ENCODE assay signal across 29 cellular contexts in the genomic region with DNA sequence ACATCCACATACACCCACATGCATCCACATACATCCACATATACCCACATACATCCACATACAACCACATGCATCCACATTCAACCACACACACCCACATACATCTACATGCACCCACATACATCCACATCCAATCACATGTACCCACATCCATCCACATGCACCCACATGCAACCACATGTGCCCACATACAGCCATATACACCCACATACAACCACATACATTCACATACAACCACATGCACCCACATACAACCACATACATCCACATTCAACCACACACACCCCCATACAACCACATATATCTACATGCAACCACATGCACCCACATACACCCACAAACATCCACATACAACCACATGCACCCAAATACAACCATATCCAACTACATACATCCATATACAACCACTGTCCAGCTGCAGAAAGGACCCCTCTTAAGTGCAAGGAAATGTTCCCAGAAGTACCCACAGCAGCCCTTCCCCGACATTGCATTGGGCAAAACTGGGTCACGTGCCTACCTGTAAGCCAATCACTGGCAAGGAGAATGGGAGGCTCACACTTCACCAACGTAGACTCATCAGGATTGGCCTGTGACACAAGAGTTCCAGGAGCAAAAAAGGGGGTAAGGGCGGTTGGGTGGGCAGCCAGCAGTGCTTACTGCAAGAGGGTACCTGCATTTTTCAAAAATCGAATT. TPM values are rescaled to one million over a fixed set of nuclear protein-coding genes. Genes with fewer than 3 reads are reported as not detected.
"Had no signal": no experiment of that assay in that cellular context is flagged by ENCODE, and none has a peak within 500 bp of the region (broad histone marks: within the 10 kb centered on the region; RNA-seq: fewer than 3 reads in every experiment).

No MANE protein-coding gene starts in this region.

- H3K9me3 Mint-ChIP-seq: mesothelial cell of epicardium; natural killer cell treated with Interleukin-12 subunit alpha and Interleukin-12 subunit beta and Interleukin-15 and Interleukin-18, amount 100 ng/mL, for 72 hours; stimulated activated naive CD8-positive, alpha-beta T cell treated with anti-CD3 and anti-CD28 coated beads, Interleukin-15, Interleukin-2, amounts not matched to agents 100 ng/mL and 50 ng/mL, for 24 hours had no signal

- H3K36me3 ChIP-seq: gastroesophageal sphincter, heart left ventricle, prostate gland, right atrium auricular region, sigmoid colon, thoracic aorta, tibial nerve, upper lobe of right lung, vagina had no signal

- H3K27me3 ChIP-seq: hepatocyte, right atrium auricular region, tibial nerve, vagina had no signal

- ATAC-seq: gastroesophageal sphincter; heart left ventricle; left lobe of liver; mucosa of descending colon; stimulated activated naive B cell treated with anti-CD40 and anti-IgM and Interleukin-4, amounts not matched to agents 10 μg/mL and 1 μg/mL and 100 μg/mL, for 72 hours had no signal

- H2AFZ ChIP-seq: hepatocyte had no signal

- H3K4me3 Mint-ChIP-seq: mesothelial cell of epicardium; naive B cell; natural killer cell treated with Interleukin-12 subunit alpha and Interleukin-12 subunit beta and Interleukin-15 and Interleukin-18, amount 100 ng/mL, for 72 hours; neural crest cell; stimulated activated naive B cell treated with anti-CD40 and anti-IgM and Interleukin-4, amounts not matched to agents 10 μg/mL and 1 μg/mL and 100 μg/mL, for 72 hours; stimulated activated naive CD8-positive, alpha-beta T cell treated with anti-CD3 and anti-CD28 coated beads, Interleukin-15, Interleukin-2, amounts not matched to agents 100 ng/mL and 50 ng/mL, for 24 hours had no signal

- H3K79me2 ChIP-seq: hepatocyte had no signal

- H3K27ac Mint-ChIP-seq: mesothelial cell of epicardium; natural killer cell treated with Interleukin-12 subunit alpha and Interleukin-12 subunit beta and Interleukin-15 and Interleukin-18, amount 100 ng/mL, for 72 hours; stimulated activated naive B cell treated with anti-CD40 and anti-IgM and Interleukin-4, amounts not matched to agents 10 μg/mL and 1 μg/mL and 100 μg/mL, for 72 hours; stimulated activated naive CD8-positive, alpha-beta T cell treated with anti-CD3 and anti-CD28 coated beads, Interleukin-15, Interleukin-2, amounts not matched to agents 100 ng/mL and 50 ng/mL, for 24 hours had no signal

- H3K27ac ChIP-seq: dorsolateral prefrontal cortex, epithelial cell of prostate, gastroesophageal sphincter, heart left ventricle, hepatocyte, prostate gland, right atrium auricular region, sigmoid colon, thoracic aorta, tibial nerve, upper lobe of right lung, vagina had no signal

- H3K36me3 Mint-ChIP-seq: mesothelial cell of epicardium; naive B cell; natural killer cell treated with Interleukin-12 subunit alpha and Interleukin-12 subunit beta and Interleukin-15 and Interleukin-18, amount 100 ng/mL, for 72 hours; stimulated activated naive B cell treated with anti-CD40 and anti-IgM and Interleukin-4, amounts not matched to agents 10 μg/mL and 1 μg/mL and 100 μg/mL, for 72 hours had no signal

- H3K4me1 Mint-ChIP-seq: mesothelial cell of epicardium; naive B cell; neural crest cell; stimulated activated naive B cell treated with anti-CD40 and anti-IgM and Interleukin-4, amounts not matched to agents 10 μg/mL and 1 μg/mL and 100 μg/mL, for 72 hours had no signal

- H3K4me1 ChIP-seq: gastroesophageal sphincter, heart left ventricle, prostate gland, right atrium auricular region, sigmoid colon, tibial nerve, upper lobe of right lung, vagina had no signal

- H3K9me3 ChIP-seq: gastroesophageal sphincter, heart left ventricle, mucosa of descending colon, prostate gland, right atrium auricular region, sigmoid colon, thoracic aorta, upper lobe of right lung, vagina had no signal

- FAIRE-seq: colon, kidney had no signal

- DNase-seq: dorsolateral prefrontal cortex; effector CD4-positive, alpha-beta T cell; foreskin fibroblast; heart left ventricle; kidney; mesenchymal stem cell; mucosa of descending colon; naive B cell; nucleus accumbens; sigmoid colon; stimulated activated naive B cell treated with anti-CD40 and anti-IgM and Interleukin-4, amounts not matched to agents 10 μg/mL and 1 μg/mL and 100 μg/mL, for 72 hours; upper lobe of right lung had no signal

- H3K4me2 ChIP-seq: hepatocyte had no signal

- H3K4me3 ChIP-seq: dorsolateral prefrontal cortex, gastroesophageal sphincter, heart left ventricle, hepatocyte, lung, mucosa of descending colon, prostate gland, right atrium auricular region, sigmoid colon, thoracic aorta, tibial nerve, upper lobe of right lung, vagina had no signal

RNA-seq across cellular contexts. Expression of gene CALB2, which starts 18.1 kb away (rescaled TPM):
- total RNA-seq: left lobe of liver; liver; natural killer cell treated with Interleukin-12 subunit alpha and Interleukin-12 subunit beta and Interleukin-15 and Interleukin-18, amount 100 ng/mL, for 72 hours; neural crest cell; osteocyte had no signal
- polyA plus RNA-seq: liver had no signal
